ENCODE assay signal across 21 cellular contexts in the genomic region with DNA sequence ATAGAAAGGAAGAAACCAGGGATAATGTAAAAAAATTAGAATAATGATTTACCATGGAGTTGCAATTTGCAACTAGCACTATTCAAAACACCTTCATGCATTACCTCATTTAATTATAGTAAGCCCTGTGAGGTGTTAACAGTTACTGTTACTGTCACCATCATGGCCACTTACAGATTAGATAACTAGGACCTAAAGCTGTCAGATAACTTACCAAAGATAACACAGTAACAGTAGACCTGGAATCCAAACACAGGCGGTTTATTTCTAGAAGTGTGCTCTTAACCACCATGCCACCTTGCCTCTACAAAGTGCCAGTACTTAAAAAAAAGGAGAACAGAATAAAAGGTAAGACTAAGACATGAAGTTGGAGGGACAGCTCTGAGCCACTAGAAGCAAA. TPM values are rescaled to one million over a fixed set of nuclear protein-coding genes. Genes with fewer than 3 reads are reported as not detected.
DNase-seq lines count a peak whose midpoint lies in the region; ATAC-seq, FAIRE-seq and TF ChIP-seq lines count a peak whose summit lies in the region.
"Had no signal": no experiment of that assay in that cellular context is flagged by ENCODE, and none has a peak within 500 bp of the region (broad histone marks: within the 10 kb centered on the region; RNA-seq: fewer than 3 reads in every experiment).

No MANE protein-coding gene starts in this region.

- no peaks in the 10 kb centered on the region for H3K79me2 ChIP-seq in mesendoderm (ENCODE audit: control insufficient read depth, insufficient read depth, low read length)

- H3K18ac ChIP-seq in mesendoderm (ENCODE audit: low read length), result no peak overlapping the region

- H2BK15ac ChIP-seq in mesendoderm (replicated peaks; ENCODE audit: low read depth), result no peak overlapping the region

- H2AK5ac ChIP-seq in mesendoderm (ENCODE audit: low read length), result no peak overlapping the region

- ATAC-seq in Right ventricle myocardium inferior (peak; percentile 72), left cardiac atrium (peak; percentile 41 to 76)
- ATAC-seq: A549; CD8-positive, alpha-beta T cell had no signal

- H3K36me3 ChIP-seq in left ventricle myocardium inferior (no peaks in the 10 kb centered on the region), mesendoderm (ENCODE audit: control insufficient read depth, insufficient read depth, low read length) (no peaks in the 10 kb centered on the region)
- H3K36me3 ChIP-seq: BLaER1 treated with 17β-estradiol and CSF1 and Interleukin-3, amounts not matched to agents 10 nM and 100 nM had no signal

- DNase-seq in Right ventricle myocardium inferior (ENCODE audit: missing footprints) (no peak), left ventricle myocardium inferior (no peak), left cardiac atrium (no peak), cardiac septum (ENCODE audit: low spot score) (no peak), mesendoderm (peak; percentile 81), GM12891 (ENCODE audit: insufficient read length, low spot score) (no peak)
- DNase-seq: AML-193; Caco-2; Calu3; CD4-positive, alpha-beta T cell; CD8-positive, alpha-beta T cell; DMS79 treated with DMSO at 0.1 percent for 48 hours; GF-D8 had no signal

- no peak overlapping the region for H3K4ac ChIP-seq in mesendoderm (ENCODE audit: low read depth, low read length)

- no peak overlapping the region for H2BK5ac ChIP-seq in mesendoderm (ENCODE audit: low read length)

- TF ChIP-seq POLR2A in GM12891 (IDR thresholded peaks at IDR 0.05; ENCODE audit: low read depth, low read length), result no peak

- H4K5ac ChIP-seq in mesendoderm (ENCODE audit: low read length), result no peak overlapping the region

- WGBS in mesendoderm (ENCODE audit: extremely low coverage, insufficient coverage, low lambda C conversion rate), result no CpG with 5 or more reads among the region's 1 CpG

- TF ChIP-seq CTCF in left ventricle myocardium inferior (IDR thresholded peaks at IDR 0.05; ENCODE audit: borderline replicate concordance), result no peak

- FAIRE-seq in GM12891 (lab: Jason Lieb, UNC), result no peak
- FAIRE-seq: A549, D721Med, G401.6, GM12892, GM18507 had no signal

- no peak overlapping the region for H3K9ac ChIP-seq in mesendoderm (ENCODE audit: low read length)
- H3K9ac ChIP-seq: BLaER1 treated with 17β-estradiol and CSF1 and Interleukin-3, amounts not matched to agents 10 nM and 100 nM had no signal

- H4K8ac ChIP-seq in mesendoderm (ENCODE audit: low read depth, low read length), result no peak overlapping the region

- H3K27ac ChIP-seq in left ventricle myocardium inferior (replicated peaks) (no peak overlapping the region), mesendoderm (ENCODE audit: low read depth, low read length) (no peak overlapping the region)
- H3K27ac ChIP-seq: 22Rv1; A549; BLaER1 treated with 17β-estradiol and CSF1 and Interleukin-3, amounts not matched to agents 10 nM and 100 nM; C4-2B had no signal

- H3K27me3 ChIP-seq in left ventricle myocardium inferior (ENCODE audit: low read depth), result peaks cover 7% of the 10 kb centered on the region
- peaks cover 3% of the 10 kb centered on the region for H3K27me3 ChIP-seq in mesendoderm (ENCODE audit: insufficient read depth, low read length, poor library complexity)
- H3K27me3 ChIP-seq: BLaER1 treated with 17β-estradiol and CSF1 and Interleukin-3, amounts not matched to agents 10 nM and 100 nM had no signal

- H3K9me3 ChIP-seq in left ventricle myocardium inferior (replicated peaks), result no peaks in the 10 kb centered on the region
- H3K9me3 ChIP-seq: A549; BLaER1 treated with 17β-estradiol and CSF1 and Interleukin-3, amounts not matched to agents 10 nM and 100 nM; Caco-2 had no signal

- H3K4me1 ChIP-seq in left ventricle myocardium inferior (no peaks in the 10 kb centered on the region), mesendoderm (ENCODE audit: control insufficient read depth, low read depth, low read length) (no peaks in the 10 kb centered on the region)
- H3K4me1 ChIP-seq: A549; BLaER1 treated with 17β-estradiol and CSF1 and Interleukin-3, amounts not matched to agents 10 nM and 100 nM; Caco-2 had no signal

- no peak overlapping the region for H3K4me2 ChIP-seq in mesendoderm (ENCODE audit: low read length)
- H3K4me2 ChIP-seq: A549; BLaER1 treated with 17β-estradiol and CSF1 and Interleukin-3, amounts not matched to agents 10 nM and 100 nM had no signal

- H3K56ac ChIP-seq in mesendoderm (ENCODE audit: low read length), result no peak overlapping the region

- H3K23ac ChIP-seq in mesendoderm (ENCODE audit: low read length), result no peak overlapping the region

- H3K79me1 ChIP-seq in mesendoderm (ENCODE audit: low read length), result no peaks in the 10 kb centered on the region

- H2BK120ac ChIP-seq in mesendoderm (ENCODE audit: low read depth, low read length), result no peak overlapping the region

- H3K4me3 ChIP-seq in left ventricle myocardium inferior (no peak overlapping the region), mesendoderm (ENCODE audit: low read length) (no peak overlapping the region)
- H3K4me3 ChIP-seq: A549; BLaER1 treated with 17β-estradiol and CSF1 and Interleukin-3, amounts not matched to agents 10 nM and 100 nM had no signal

- intact Hi-C loops in Right ventricle myocardium inferior (cut with DNase I) (no loop called here), left ventricle myocardium inferior (cut with micrococcal nuclease) (no loop called here), left cardiac atrium (cut with DNase I) (no loop called here), cardiac septum (cut with DNase I) (no loop called here)

TF ChIP-seq in GM12891, 5 proteins besides CTCF, POLR2A, EP300 and RAD21:
- no peak for TF ChIP-seq POU2F2 (IDR thresholded peaks at IDR 0.05; ENCODE audit: low read depth, low read length)

RNA-seq across cellular contexts. Expression of a gene that starts 11.1 kb away (rescaled TPM):
- total RNA-seq in Right ventricle myocardium inferior (152 TPM), left ventricle myocardium inferior (117 TPM), left cardiac atrium (100 to 1,000 TPM in 1 of 2 donors, 10 to 100 TPM in 1; 66.5 to 103 TPM), cardiac septum (119 TPM)
- polyA plus RNA-seq in mesendoderm (2013, experiment 1 of 2), result 15.1 TPM
- 15.3 TPM for polyA plus RNA-seq in mesendoderm (2013, experiment 2 of 2)
- 10.1 TPM for polyA plus RNA-seq in GM12891 (2012; ENCODE audit: low read depth, missing spikeins)
